ENCODE assay signal across 8 cellular contexts in the genomic region with DNA sequence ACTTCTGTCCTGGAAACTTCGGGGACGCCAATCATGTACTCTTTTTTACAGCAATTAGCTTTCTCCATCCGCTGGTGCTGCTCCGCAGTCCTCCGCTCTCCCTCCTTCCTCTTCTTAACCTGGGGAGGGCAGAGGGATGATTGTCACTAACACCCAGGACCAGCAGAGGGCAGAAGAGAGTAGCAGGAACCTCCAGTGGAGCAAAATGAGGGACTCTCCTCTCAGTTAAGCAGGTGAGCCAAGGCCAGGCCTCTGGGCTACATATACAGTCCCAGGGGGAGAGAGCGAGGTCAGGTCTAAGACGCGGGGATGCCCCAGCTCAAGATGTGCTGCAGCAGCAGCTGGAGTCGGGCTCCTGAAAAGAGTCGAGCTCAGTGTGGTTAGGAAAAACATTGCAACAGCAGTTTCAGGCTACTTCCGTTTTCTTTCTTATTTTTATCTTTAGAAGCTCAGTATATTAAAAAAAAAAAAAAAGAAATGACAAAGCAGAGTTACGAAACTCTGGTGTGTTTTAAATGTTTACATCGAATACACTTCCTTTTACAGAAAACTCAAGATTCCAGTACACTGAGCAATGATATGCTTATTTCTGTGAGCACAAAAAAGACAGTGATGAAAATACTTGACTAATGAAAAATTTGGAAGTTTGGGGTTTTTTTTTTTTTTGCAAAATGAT. TPM values are rescaled to one million over a fixed set of nuclear protein-coding genes. Genes with fewer than 3 reads are reported as not detected.
DNase-seq lines count a peak whose midpoint lies in the region; ATAC-seq, FAIRE-seq and TF ChIP-seq lines count a peak whose summit lies in the region.

No MANE protein-coding gene starts in this region.

- no peaks in the 10 kb centered on the region for H3K9me3 ChIP-seq in endothelial cell of umbilical vein (replicated peaks; ENCODE audit: control insufficient read depth, insufficient read depth, low read length)

- no peaks in the 10 kb centered on the region for H4K20me1 ChIP-seq in endothelial cell of umbilical vein (replicated peaks; ENCODE audit: control insufficient read depth, extremely low read depth, insufficient read depth, low read length)

- TF ChIP-seq POLR2A in endothelial cell of umbilical vein (IDR thresholded peaks at IDR 0.05; ENCODE audit: low read depth, low read length), result no peak

- H3K36me3 ChIP-seq in endothelial cell of umbilical vein (ENCODE audit: control insufficient read depth in 2 of 2, extremely low read depth in 1 of 2, insufficient read depth in 2 of 2, low read length in 2 of 2), result no peaks in the 10 kb centered on the region

- H3K4me1 ChIP-seq in endothelial cell of umbilical vein (ENCODE audit: control insufficient read depth, extremely low read depth, insufficient read depth, low read length), result no peaks in the 10 kb centered on the region

- dilution Hi-C loops in endothelial cell of umbilical vein (cut with MboI; ENCODE audit: extremely low pct_ligation_motif_present, low sequenced_read_pairs), result no loop called here

- CTCF ChIA-PET in endothelial cell of umbilical vein (lab: Charles Lee), result interaction anchor here (0.7 to 2.0 kb wide), 10 partner anchors 11 to 1417 kb away, joined by 3 to 24 read pairs (median 4); no protein-coding TSS in a partner anchor

- H3K9ac ChIP-seq in endothelial cell of umbilical vein (replicated peaks; ENCODE audit: extremely low read depth, insufficient read depth, low read length), result no peak overlapping the region

- H3K9me1 ChIP-seq in endothelial cell of umbilical vein (replicated peaks; ENCODE audit: control insufficient read depth, extremely low read depth, insufficient read depth, low read length), result no peaks in the 10 kb centered on the region

- DNase-seq in D341Med (ENCODE audit: low spot score) (peak; percentile 87), HT1080 (ENCODE audit: low read depth) (peak; percentile 71), NOMO-1 treated with DMSO at 0.1 percent for 48 hours (lab: John Stamatoyannopoulos, UW; ENCODE audit: unreplicated experiment) (peak; percentile 98), endothelial cell of umbilical vein (ENCODE audit: low read depth, low spot score) (peak; percentile 71), mucosa of gallbladder (ENCODE audit: low spot score) (peak; percentile 85)
- peak; percentile 91 for DNase-seq in activated CD8-positive, alpha-beta memory T cell treated with anti-CD3 and anti-CD28 coated beads for 24 hours
- peak; percentile 69 for DNase-seq in stimulated activated CD8-positive, alpha-beta memory T cell treated with anti-CD3 and anti-CD28 coated beads, Interleukin-4, amount 100 ng/mL, for 24 hours (ENCODE audit: low read depth)

- peak overlapping the region; percentile 51 for H2AFZ ChIP-seq in endothelial cell of umbilical vein (ENCODE audit: low read depth, low read length)

- peak; percentile 99 for ATAC-seq in GM21515 (IDR thresholded peaks at IDR 0.05; ENCODE audit: unreplicated experiment)

- H3K4me2 ChIP-seq in endothelial cell of umbilical vein (ENCODE audit: insufficient read depth, low read length), result no peak overlapping the region

- TF ChIP-seq CTCF in endothelial cell of umbilical vein (IDR thresholded peaks at IDR 0.05; ENCODE audit: extremely low read depth in 1 of 2, insufficient read depth in 1 of 2, low read depth in 1 of 2, low read length in 2 of 2), result peak; percentile 73 to 84

- no peaks in the 10 kb centered on the region for H3K79me2 ChIP-seq in endothelial cell of umbilical vein (ENCODE audit: control insufficient read depth, insufficient read depth, low read length)

- no peak overlapping the region for H3K27ac ChIP-seq in endothelial cell of umbilical vein (ENCODE audit: insufficient read depth, low read depth, low read length)

- intact Hi-C loops in endothelial cell of umbilical vein (cut with micrococcal nuclease), result loop anchor here (1.0 to 5.0 kb wide), 3 partner anchors 97 to 1417 kb away; no protein-coding TSS in a partner anchor

- no peaks in the 10 kb centered on the region for H3K27me3 ChIP-seq in endothelial cell of umbilical vein (ENCODE audit: control insufficient read depth in 2 of 2, insufficient read depth in 2 of 2, low read length in 2 of 2)

- H3K4me3 ChIP-seq in endothelial cell of umbilical vein (replicated peaks in 1 of 3; ENCODE audit: insufficient read depth in 1 of 3, low read depth in 1 of 3, low read length in 3 of 3), result no peak overlapping the region

- FAIRE-seq in endothelial cell of umbilical vein (lab: Jason Lieb, UNC), result peak; percentile 78

- BruUV-seq in endothelial cell of umbilical vein (replicated peaks; lab: Mats Ljungman, UMichigan), result no TSS peak

- POLR2A ChIA-PET in endothelial cell of umbilical vein (lab: Charles Lee), result interaction anchor here (0.5 to 0.7 kb wide), 2 partner anchors 58 to 377 kb away, joined by 5 read pairs; no protein-coding TSS in a partner anchor

TF ChIP-seq in endothelial cell of umbilical vein, 7 proteins besides CTCF, POLR2A, EP300 and RAD21:
- no peak for TF ChIP-seq POLR2AphosphoS5 (IDR thresholded peaks at IDR 0.05; ENCODE audit: insufficient read depth, low read depth, low read length)
- TF ChIP-seq EZH2 (IDR thresholded peaks at IDR 0.05; ENCODE audit: borderline replicate concordance, low read depth, low read length, severe bottlenecking), result no peak
- TF ChIP-seq, protein P1, sequence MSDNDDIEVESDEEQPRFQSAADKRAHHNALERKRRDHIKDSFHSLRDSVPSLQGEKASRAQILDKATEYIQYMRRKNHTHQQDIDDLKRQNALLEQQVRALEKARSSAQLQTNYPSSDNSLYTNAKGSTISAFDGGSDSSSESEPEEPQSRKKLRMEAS (IDR thresholded peaks at IDR 0.05; ENCODE audit: insufficient read depth, insufficient read length), result no peak
- TF ChIP-seq MYC (IDR thresholded peaks at IDR 0.05; ENCODE audit: low read depth, low read length), result no peak
- no peak for TF ChIP-seq JUN (IDR thresholded peaks at IDR 0.05; ENCODE audit: borderline replicate concordance, insufficient read depth, insufficient read length, low read depth)
- no peak for TF ChIP-seq FOS (IDR thresholded peaks at IDR 0.05; ENCODE audit: borderline replicate concordance, insufficient read depth, low read length)
- no peak for TF ChIP-seq GATA2 (IDR thresholded peaks at IDR 0.05; ENCODE audit: insufficient read depth, insufficient read length, low read depth, low read length)

RNA-seq across cellular contexts. Expression of a gene that starts 25.7 kb away (rescaled TPM):
- total RNA-seq in HT1080 (2014; rRNA removed; shearing (Covaris generic)), result 10.3 TPM in 2 replicates
- 10.1 and 13.8 TPM in 2 replicates for polyA plus RNA-seq in HT1080 (2015; cell fraction: cytosol; rRNA removed)
- 13.0 and 13.8 TPM in 2 replicates for polyA plus RNA-seq in HT1080 (2015; cell fraction: nucleus; rRNA removed)
- 0.07 and 0.24 TPM in 2 replicates for total RNA-seq in endothelial cell of umbilical vein
- 0.08 and 0.29 TPM in 2 replicates for polyA plus RNA-seq in endothelial cell of umbilical vein
- 0.06 and 0.11 TPM in 2 replicates for polyA plus RNA-seq in endothelial cell of umbilical vein (2011; cell fraction: cytosol; rRNA removed)
- 0.03 and 0.07 TPM in 2 replicates for polyA plus RNA-seq in endothelial cell of umbilical vein (2011; cell fraction: nucleus; rRNA removed)
- not detected in 2 replicates for polyA plus RNA-seq in endothelial cell of umbilical vein (2012)
- not detected in 2 replicates for polyA minus RNA-seq in endothelial cell of umbilical vein
- not detected for polyA minus RNA-seq in endothelial cell of umbilical vein (2011; cell fraction: cytosol; rRNA and poly(A)+ RNA removed)
- polyA minus RNA-seq in endothelial cell of umbilical vein (2011; cell fraction: nucleus; rRNA and poly(A)+ RNA removed), result 0.14 TPM in 1 of 2 replicates, not detected in the other
- 5.6 TPM for total RNA-seq in mucosa of gallbladder

RNA-seq across cellular contexts. Expression of a gene that starts 58.6 kb away (rescaled TPM):
- 43.8 and 45.4 TPM in 2 replicates for total RNA-seq in HT1080 (2014; rRNA removed; shearing (Covaris generic))
- 36.5 and 45.2 TPM in 2 replicates for polyA plus RNA-seq in HT1080 (2015; cell fraction: cytosol; rRNA removed)
- 40.7 and 41.8 TPM in 2 replicates for polyA plus RNA-seq in HT1080 (2015; cell fraction: nucleus; rRNA removed)
- total RNA-seq in endothelial cell of umbilical vein (42.4 and 46.0 TPM in 2 replicates), mucosa of gallbladder (20.6 TPM)
- polyA plus RNA-seq in endothelial cell of umbilical vein, result 22.4 and 23.6 TPM in 2 replicates
- 23.8 and 27.8 TPM in 2 replicates for polyA plus RNA-seq in endothelial cell of umbilical vein (2011; cell fraction: cytosol; rRNA removed)
- 26.8 and 28.9 TPM in 2 replicates for polyA plus RNA-seq in endothelial cell of umbilical vein (2011; cell fraction: nucleus; rRNA removed)
- polyA plus RNA-seq in endothelial cell of umbilical vein (2012), result 17.9 and 21.7 TPM in 2 replicates
- 40.9 and 45.0 TPM in 2 replicates for polyA minus RNA-seq in endothelial cell of umbilical vein
- polyA minus RNA-seq in endothelial cell of umbilical vein (2011; cell fraction: cytosol; rRNA and poly(A)+ RNA removed), result 25.3 TPM
- 20.0 and 24.3 TPM in 2 replicates for polyA minus RNA-seq in endothelial cell of umbilical vein (2011; cell fraction: nucleus; rRNA and poly(A)+ RNA removed)
